Comparison of ENCODE assay signal across 12 cellular contexts in genomic region chr7:65371468-65371867, GRCh38. TPM values are rescaled to one million over a fixed set of nuclear protein-coding genes. Genes with fewer than 3 reads are reported as not detected.
A peak's percentile ranks its signal among the peaks of the same experiment; 100 is the strongest.
DNase-seq lines count a peak whose midpoint lies in the region; ATAC-seq, FAIRE-seq and TF ChIP-seq lines count a peak whose summit lies in the region.
"Had no signal": no experiment of that assay in that cellular context is flagged by ENCODE, and none has a peak within 500 bp of the region (broad histone marks: within the 10 kb centered on the region; RNA-seq: fewer than 3 reads in every experiment).

No MANE protein-coding gene starts in this region.

- no peak for TF ChIP-seq EP300 in K562 (IDR thresholded peaks at IDR 0.05; ENCODE audit: low read length)

- no peaks in the 10 kb centered on the region for H3K9me3 ChIP-seq in K562 (replicated peaks; ENCODE audit: control insufficient read depth, insufficient read depth, low read depth, low read length)

- DNase-seq in NCI-H1092 treated with DMSO at 0.1 percent for 48 hours (lab: John Stamatoyannopoulos, UW) (peak; percentile 5), K562 (ENCODE audit: extremely low read depth in 1 of 4, low spot score in 3 of 4) (peak in 1 of 4 experiments; percentile 25), hippocampal formation (lab: John Stamatoyannopoulos, UW) (peak; percentile 27 to 29), putamen (ENCODE audit: low spot score) (peak; percentile 64), NCI-H510A (lab: John Stamatoyannopoulos, UW) (no peak)
- DNase-seq in activated CD8-positive, alpha-beta memory T cell treated with anti-CD3 and anti-CD28 coated beads for 24 hours, result no peak
- DNase-seq: activated CD4-positive, CD25-positive, alpha-beta regulatory T cell; kidney; stimulated activated naive B cell treated with anti-CD40 and anti-IgM and Interleukin-4, amounts not matched to agents 10 μg/mL and 1 μg/mL and 100 μg/mL, for 72 hours; SW 1271 had no signal

- peaks cover 29% of the 10 kb centered on the region for H3K79me2 ChIP-seq in K562 (ENCODE audit: control insufficient read depth, insufficient read depth, low read length)

- in situ Hi-C loops in K562 (cut with MboI), result no loop called here

- H2AFZ ChIP-seq in K562 (ENCODE audit: low read depth, low read length), result no peak overlapping the region

- no peak overlapping the region for H3K4me3 ChIP-seq in K562

- no peak overlapping the region for H3K4me2 ChIP-seq in K562 (ENCODE audit: insufficient read depth, low read length)

- no peak for TF ChIP-seq RAD21 in K562 (CRISPR knock-in tag; conservative IDR thresholded peaks at IDR 0.05 in 1 of 2, IDR thresholded peaks at IDR 0.05 in 1 of 2)

- ATAC-seq in K562 (no peak), HG02970 (IDR thresholded peaks at IDR 0.05; ENCODE audit: low FRiP score, unreplicated experiment) (no peak), HG03159 (IDR thresholded peaks at IDR 0.05; ENCODE audit: unreplicated experiment) (no peak)
- ATAC-seq: stimulated activated naive B cell treated with anti-CD40 and anti-IgM and Interleukin-4, amounts not matched to agents 10 μg/mL and 1 μg/mL and 100 μg/mL, for 72 hours had no signal

- peaks cover 4 to 5% of the 10 kb centered on the region in 2 experiments; a peak in 4 of 5 replicates for H3K4me1 ChIP-seq in K562 (replicated peaks in 1 of 2; ENCODE audit: control insufficient read depth in 2 of 2, insufficient read depth in 2 of 2, low read length in 2 of 2)

- no peaks in the 10 kb centered on the region for H3K9me1 ChIP-seq in K562 (ENCODE audit: control insufficient read depth, insufficient read depth, low read length)

- H4K20me1 ChIP-seq in K562 (replicated peaks; ENCODE audit: control insufficient read depth, insufficient read depth, low read length), result no peaks in the 10 kb centered on the region

- no peak for TF ChIP-seq POLR2A in K562 (conservative IDR thresholded peaks at IDR 0.05)

- BruUV-seq in K562 (replicated peaks; lab: Mats Ljungman, UMichigan), result no TSS peak

- no peaks in the 10 kb centered on the region for H3K27me3 ChIP-seq in K562 (ENCODE audit: control insufficient read depth in 2 of 2, insufficient read depth in 2 of 2, low read length in 2 of 2)

- CTCF ChIA-PET in K562 (lab: Yijun Ruan, JAX; ENCODE audit: low intra/inter-chr PET ratio), result no interaction called here

- POLR2A ChIA-PET in K562 (lab: Yijun Ruan, JAX), result interaction anchor here (0.6 kb wide), 1 partner anchor 399 kb away, joined by 3 read pairs; no protein-coding TSS in a partner anchor

- no peak overlapping the region for H3K27ac ChIP-seq in K562 (ENCODE audit: extremely low read depth, low read depth, low read length)

- intact Hi-C loops in K562 (cut with micrococcal nuclease), result no loop called here

- peaks cover 6% of the 10 kb centered on the region; the same call in 1 of the 3 replicates for H3K36me3 ChIP-seq in K562 (ENCODE audit: control insufficient read depth, insufficient read depth, low read length)

- TF ChIP-seq CTCF in K562 (IDR thresholded peaks at IDR 0.05 in 2 of 3, conservative IDR thresholded peaks at IDR 0.05 in 1 of 3; ENCODE audit: insufficient read depth in 2 of 3, low read depth in 1 of 3, low read length in 3 of 3), result no peak

- no peak overlapping the region for H3K9ac ChIP-seq in K562 (ENCODE audit: insufficient read depth in 1 of 2, low read depth in 2 of 2, low read length in 2 of 2)

- FAIRE-seq in K562 (lab: Jason Lieb, UNC), result no peak
- FAIRE-seq: kidney had no signal

- 61% methylated on average over 5 of the region's 5 CpGs for WGBS in K562 (ENCODE audit: insufficient coverage, low coverage, missing lambda C conversion rate)

TF ChIP-seq in K562, 482 proteins besides CTCF, POLR2A, EP300 and RAD21:
- TF ChIP-seq NR1H2 (CRISPR knock-in tag; IDR thresholded peaks at IDR 0.05) (no peak), TAF9B (IDR thresholded peaks at IDR 0.05; ENCODE audit: partially characterized antibody) (peak; percentile 30), SP2 (IDR thresholded peaks at IDR 0.05; ENCODE audit: extremely low read depth, low read depth, low read length, poor library complexity, severe bottlenecking) (no peak), MAFG (tag; conservative IDR thresholded peaks at IDR 0.05) (no peak), CBFA2T3 (IDR thresholded peaks at IDR 0.05) (peak; percentile 34; the same call in 1 of the 2 replicates), SREBF2 (CRISPR knock-in tag; IDR thresholded peaks at IDR 0.05) (no peak), RNF2 (IDR thresholded peaks at IDR 0.05) (no peak)
- TF ChIP-seq, protein P1, sequence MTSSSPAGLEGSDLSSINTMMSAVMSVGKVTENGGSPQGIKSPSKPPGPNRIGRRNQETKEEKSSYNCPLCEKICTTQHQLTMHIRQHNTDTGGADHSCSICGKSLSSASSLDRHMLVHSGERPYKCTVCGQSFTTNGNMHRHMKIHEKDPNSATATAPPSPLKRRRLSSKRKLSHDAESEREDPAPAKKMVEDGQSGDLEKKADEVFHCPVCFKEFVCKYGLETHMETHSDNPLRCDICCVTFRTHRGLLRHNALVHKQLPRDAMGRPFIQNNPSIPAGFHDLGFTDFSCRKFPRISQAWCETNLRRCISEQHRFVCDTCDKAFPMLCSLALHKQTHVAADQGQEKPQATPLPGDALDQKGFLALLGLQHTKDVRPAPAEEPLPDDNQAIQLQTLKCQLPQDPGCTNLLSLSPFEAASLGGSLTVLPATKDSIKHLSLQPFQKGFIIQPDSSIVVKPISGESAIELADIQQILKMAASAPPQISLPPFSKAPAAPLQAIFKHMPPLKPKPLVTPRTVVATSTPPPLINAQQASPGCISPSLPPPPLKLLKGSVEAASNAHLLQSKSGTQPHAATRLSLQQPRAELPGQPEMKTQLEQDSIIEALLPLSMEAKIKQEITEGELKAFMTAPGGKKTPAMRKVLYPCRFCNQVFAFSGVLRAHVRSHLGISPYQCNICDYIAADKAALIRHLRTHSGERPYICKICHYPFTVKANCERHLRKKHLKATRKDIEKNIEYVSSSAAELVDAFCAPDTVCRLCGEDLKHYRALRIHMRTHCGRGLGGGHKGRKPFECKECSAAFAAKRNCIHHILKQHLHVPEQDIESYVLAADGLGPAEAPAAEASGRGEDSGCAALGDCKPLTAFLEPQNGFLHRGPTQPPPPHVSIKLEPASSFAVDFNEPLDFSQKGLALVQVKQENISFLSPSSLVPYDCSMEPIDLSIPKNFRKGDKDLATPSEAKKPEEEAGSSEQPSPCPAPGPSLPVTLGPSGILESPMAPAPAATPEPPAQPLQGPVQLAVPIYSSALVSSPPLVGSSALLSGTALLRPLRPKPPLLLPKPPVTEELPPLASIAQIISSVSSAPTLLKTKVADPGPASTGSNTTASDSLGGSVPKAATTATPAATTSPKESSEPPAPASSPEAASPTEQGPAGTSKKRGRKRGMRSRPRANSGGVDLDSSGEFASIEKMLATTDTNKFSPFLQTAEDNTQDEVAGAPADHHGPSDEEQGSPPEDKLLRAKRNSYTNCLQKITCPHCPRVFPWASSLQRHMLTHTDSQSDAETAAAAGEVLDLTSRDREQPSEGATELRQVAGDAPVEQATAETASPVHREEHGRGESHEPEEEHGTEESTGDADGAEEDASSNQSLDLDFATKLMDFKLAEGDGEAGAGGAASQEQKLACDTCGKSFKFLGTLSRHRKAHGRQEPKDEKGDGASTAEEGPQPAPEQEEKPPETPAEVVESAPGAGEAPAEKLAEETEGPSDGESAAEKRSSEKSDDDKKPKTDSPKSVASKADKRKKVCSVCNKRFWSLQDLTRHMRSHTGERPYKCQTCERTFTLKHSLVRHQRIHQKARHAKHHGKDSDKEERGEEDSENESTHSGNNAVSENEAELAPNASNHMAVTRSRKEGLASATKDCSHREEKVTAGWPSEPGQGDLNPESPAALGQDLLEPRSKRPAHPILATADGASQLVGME (CRISPR knock-in tag; IDR thresholded peaks at IDR 0.05), result no peak

RNA-seq across cellular contexts. Expression of gene ZNF92, which starts 2.2 kb away (rescaled TPM):
- total RNA-seq in K562 (2011; cell fraction: chromatin; rRNA removed; ENCODE audit: low replicate concordance), result 9.2 and 30.2 TPM in 2 replicates
- total RNA-seq in K562 (2011; cell fraction: nucleolus; rRNA removed), result 6.2 and 8.2 TPM in 2 replicates
- 10.1 and 14.3 TPM in 2 replicates for total RNA-seq in K562 (2011; cell fraction: nucleoplasm; rRNA removed)
- total RNA-seq in K562 (2014; rRNA removed), result 11.7 and 12.6 TPM in 2 replicates
- total RNA-seq in K562 (2014; rRNA removed; fragmentation: Illumina TruSeq; extraction: Trizol), result 27.8 and 29.4 TPM in 2 replicates
- 26.6 and 29.4 TPM in 2 replicates for total RNA-seq in K562 (2015; rRNA removed; fragmentation: Illumina TruSeq; extraction: Trizol)
- total RNA-seq in K562 (2021), result 16.2 and 16.6 TPM in 2 replicates
- 9.7 and 12.5 TPM in 2 replicates for polyA plus RNA-seq in K562 (2011; rRNA removed)
- polyA plus RNA-seq in K562 (2011; cell fraction: cytosol; rRNA removed), result 1.0 and 2.9 TPM in 2 replicates
- 3.8 and 4.6 TPM in 2 replicates for polyA plus RNA-seq in K562 (2011; cell fraction: nucleus; rRNA removed)
- polyA plus RNA-seq in K562 (2012), result 9.5 and 14.0 TPM in 2 replicates
- 15.8 and 21.9 TPM in 2 replicates for polyA plus RNA-seq in K562 (2014; fragmentation: Illumina TruSeq; extraction: Trizol)
- 10 to 100 TPM in 1 of 2 experiments, 1 to 10 TPM in 1; 8.9 to 11.0 TPM for polyA plus RNA-seq in K562 (2014; fragmentation: Nextera tagmentation; extraction: Ambion mirVana)
- 11.1 TPM in 2 replicates for polyA plus RNA-seq in K562 (2014; rRNA removed)
- 16.7 and 18.8 TPM in 2 replicates for polyA minus RNA-seq in K562 (2011; rRNA and poly(A)+ RNA removed)
- polyA minus RNA-seq in K562 (2011; cell fraction: cytosol; rRNA and poly(A)+ RNA removed), result 6.4 and 6.9 TPM in 2 replicates
- 5.7 and 8.3 TPM in 2 replicates for polyA minus RNA-seq in K562 (2011; cell fraction: nucleus; rRNA and poly(A)+ RNA removed)

Comparison
In these comparisons a context has a peak if more than half of its experiments do, and no peak if none do; other contexts are left out.
1. DNase-seq: peak in NCI-H1092 treated with DMSO at 0.1 percent for 48 hours (single experiment), hippocampal formation (2 of 2) and putamen (single experiment); none in activated CD8-positive, alpha-beta memory T cell treated with anti-CD3 and anti-CD28 coated beads for 24 hours (single experiment) and NCI-H510A (single experiment).